In the genomic region with DNA sequence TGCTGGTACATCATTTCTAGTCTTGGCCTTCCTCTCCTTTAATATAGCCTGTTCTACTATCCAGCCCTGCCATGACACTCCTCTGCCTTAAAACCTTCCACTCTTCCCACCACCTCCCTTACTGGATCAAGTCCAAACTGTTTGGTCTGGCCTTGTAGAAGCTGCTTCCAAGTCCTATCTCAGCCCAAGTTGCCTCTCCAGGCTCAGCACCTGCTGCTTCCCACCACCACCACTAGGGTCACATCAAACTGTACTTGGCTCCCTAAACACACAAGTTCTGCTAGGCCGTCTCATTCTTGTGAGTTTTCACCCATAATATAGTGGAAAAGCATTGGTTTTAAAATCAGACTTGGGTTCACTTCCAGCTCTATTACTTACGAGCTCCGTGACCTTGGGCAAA, we compare ENCODE assay signal across 8 cellular contexts. TPM values are rescaled to one million over a fixed set of nuclear protein-coding genes. Genes with fewer than 3 reads are reported as not detected.
DNase-seq lines count a peak whose midpoint lies in the region; ATAC-seq, FAIRE-seq and TF ChIP-seq lines count a peak whose summit lies in the region.

No MANE protein-coding gene starts in this region.

- in situ Hi-C loops in Caki2 (cut with HindIII; ENCODE audit: low pct_unique_long_range_greater_than_20kb, low sequenced_read_pairs), result no loop called here

- intact Hi-C loops in stomach (cut with DNase I; ENCODE audit: low total_unique reads), result no loop called here

- peaks cover 5% of the 10 kb centered on the region for H3K4me1 ChIP-seq in foreskin keratinocyte
- H3K4me1 ChIP-seq in stomach, result peaks cover 17 to 60% (median 31%) of the 10 kb centered on the region in 4 donors

- TF ChIP-seq POLR2A in H54 (IDR thresholded peaks at IDR 0.05; ENCODE audit: low read depth, low read length) (no peak), stomach (IDR thresholded peaks at IDR 0.05) (no peak)

- H3K27ac ChIP-seq in foreskin keratinocyte, result no peak overlapping the region
- H3K27ac ChIP-seq in stomach, result no peak overlapping the region

- DNase-seq in Caki2 (ENCODE audit: low read depth), result peak; percentile 18
- no peak for DNase-seq in H54 (ENCODE audit: insufficient read length, low spot score)
- DNase-seq in NCI-H524 treated with DMSO at 0.1 percent for 48 hours (lab: John Stamatoyannopoulos, UW), result peak; percentile 9
- peak; percentile 3 for DNase-seq in activated T-cell treated with anti-CD3 and anti-CD28 coated beads for 4 hours
- peak in 1 of 2 donors; percentile 23 for DNase-seq in foreskin keratinocyte
- peak; percentile 46 for DNase-seq in stimulated activated CD4-positive, alpha-beta T cell treated with anti-CD3 and anti-CD28 coated beads, Interleukin-15, amount 100 ng/mL, for 24 hours
- no peak for DNase-seq in stomach
- no peak for DNase-seq in NCI-H1694 treated with DMSO at 0.1 percent for 48 hours (lab: John Stamatoyannopoulos, UW)

- peak; percentile 71 for FAIRE-seq in H54 (lab: Jason Lieb, UNC)

- H3K27me3 ChIP-seq in foreskin keratinocyte (peaks cover 10% of the 10 kb centered on the region), stomach (no peaks in the 10 kb centered on the region)

- no peak for TF ChIP-seq EP300 in stomach (IDR thresholded peaks at IDR 0.05)

- peak; percentile 57 for TF ChIP-seq CTCF in foreskin keratinocyte (conservative IDR thresholded peaks at IDR 0.05)
- peak in 3 of 7 experiments; percentile 15 to 32 (median 21) for TF ChIP-seq CTCF in stomach (IDR thresholded peaks at IDR 0.05)

- H3K9me3 ChIP-seq in stomach, result peaks cover 0 to 8% (median 2%) of the 10 kb centered on the region in 4 donors

- no peaks in the 10 kb centered on the region for H3K36me3 ChIP-seq in stomach

- ATAC-seq in foreskin keratinocyte, result peak; percentile 50

- peak overlapping the region in 2 of 4 donors; percentile 8 for H3K4me3 ChIP-seq in stomach

- 67 to 81% (median 77%) methylated on average over 3 of the region's 3 CpGs for WGBS in stomach, 5 donors

RNA-seq across cellular contexts. Expression of gene NDUFA8, which starts 1.4 kb away (rescaled TPM):
- total RNA-seq in Caki2 (2014; rRNA removed; shearing (Covaris generic); ENCODE audit: low replicate concordance), result 65.8 and 78.0 TPM in 2 replicates
- 70.4 and 82.4 TPM in 2 replicates for total RNA-seq in foreskin keratinocyte
- 129 and 142 TPM in 2 replicates for polyA plus RNA-seq in foreskin keratinocyte
- 10 to 100 TPM; 10.5 to 75.5 (median 30.1) TPM for total RNA-seq in stomach
- 100 to 1,000 TPM in 2 of 3 donors, 10 to 100 TPM in 1; 84.6 to 130 (median 112) TPM for polyA plus RNA-seq in stomach

RNA-seq across cellular contexts. Expression of gene MORN5, which starts 1.5 kb away (rescaled TPM):
- not detected in 2 replicates for total RNA-seq in Caki2 (2014; rRNA removed; shearing (Covaris generic); ENCODE audit: low replicate concordance)
- not detected in 2 replicates for total RNA-seq in foreskin keratinocyte
- not detected in 2 replicates for polyA plus RNA-seq in foreskin keratinocyte
- total RNA-seq in stomach, result 10 to 100 TPM in 2 of 5 donors, not detected in 3; 13.6 to 80.4 TPM
- polyA plus RNA-seq in stomach, result 1 to 10 TPM in 1 of 3 donors, not detected in 2; 3.3 TPM

Comparison
In these comparisons a context has a peak if more than half of its experiments do, and no peak if none do; other contexts are left out.
1. DNase-seq: peak in Caki2 (single experiment), NCI-H524 treated with DMSO at 0.1 percent for 48 hours (single experiment), activated T-cell treated with anti-CD3 and anti-CD28 coated beads for 4 hours (single experiment) and stimulated activated CD4-positive, alpha-beta T cell treated with anti-CD3 and anti-CD28 coated beads, Interleukin-15, amount 100 ng/mL, for 24 hours (single experiment); none in H54 (single experiment), stomach (single experiment) and NCI-H1694 treated with DMSO at 0.1 percent for 48 hours (single experiment).